Comparison of ENCODE assay signal across 8 cellular contexts in the genomic region with DNA sequence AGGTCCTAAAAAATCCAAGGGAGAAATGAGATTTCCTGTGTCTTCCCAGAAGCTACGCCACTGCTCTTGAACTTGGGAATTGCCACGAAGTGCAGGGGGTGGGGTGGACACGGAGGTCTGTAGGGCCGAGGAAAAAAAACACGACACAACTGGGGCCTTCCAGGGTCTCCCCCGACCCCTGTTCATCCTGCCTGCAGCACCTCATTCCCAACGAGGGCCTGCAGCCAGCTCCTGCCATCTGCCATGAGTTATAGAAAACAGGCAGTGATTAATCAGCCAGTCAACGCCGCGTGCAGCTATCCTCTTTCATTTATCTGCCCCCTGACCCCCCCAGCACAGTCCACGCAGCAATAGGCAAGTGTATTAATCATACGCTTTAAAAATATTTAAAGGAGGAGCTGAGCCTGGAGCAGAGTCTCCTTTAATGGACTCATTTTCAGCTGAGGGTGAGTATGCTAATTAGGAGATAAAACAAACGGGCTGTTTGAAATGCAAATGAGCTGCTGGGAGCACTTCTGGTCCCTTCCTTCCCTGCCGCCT.
DNase-seq lines count a peak whose midpoint lies in the region; ATAC-seq and TF ChIP-seq lines count a peak whose summit lies in the region.

No MANE protein-coding gene starts in this region.

- peak overlapping the region; percentile 50 for H3K9ac ChIP-seq in adipocyte (ENCODE audit: low read length)

- ATAC-seq in GM19372 (IDR thresholded peaks at IDR 0.05; ENCODE audit: low read depth, unreplicated experiment) (peak; percentile 53), GM18868 (IDR thresholded peaks at IDR 0.05; ENCODE audit: unreplicated experiment) (no peak)

- H3K27me3 ChIP-seq in adipocyte (replicated peaks; ENCODE audit: control insufficient read depth, insufficient read depth, low read length) = peaks cover 14% of the 10 kb centered on the region
- peaks cover 0 to 65% (median 30%) of the 10 kb centered on the region in 3 donors for H3K27me3 ChIP-seq in stomach

- peak overlapping the region in 1 of 5 donors; percentile 42 for H3K27ac ChIP-seq in stomach

- TF ChIP-seq POLR2A in stomach (IDR thresholded peaks at IDR 0.05) = peak in 1 of 4 donors; percentile 80

- intact Hi-C loops in stomach (cut with DNase I; ENCODE audit: low total_unique reads) = loop anchor here (5.0 kb wide), 1 partner anchor 383 kb away; no protein-coding TSS in a partner anchor

- no peaks in the 10 kb centered on the region for H3K9me3 ChIP-seq in adipocyte (ENCODE audit: control insufficient read depth, low read length)
- no peaks in the 10 kb centered on the region for H3K9me3 ChIP-seq in stomach

- TF ChIP-seq CTCF in stomach (IDR thresholded peaks at IDR 0.05) = no peak

- H3K4me3 ChIP-seq in adipocyte (ENCODE audit: low read length) (no peak overlapping the region), stomach (peak overlapping the region in 2 of 4 donors; percentile 3 to 6)

- peak; percentile 64 for DNase-seq in Ammon's horn (ENCODE audit: low spot score)
- DNase-seq in NCI-H345 (lab: John Stamatoyannopoulos, UW) = peak; percentile 66
- peak; percentile 63 for DNase-seq in adipocyte (ENCODE audit: low read depth)
- peak; percentile 91 for DNase-seq in iPS-NIHi7 (ENCODE audit: extremely low spot score)
- DNase-seq in stomach = peak; percentile 54
- no peak for DNase-seq in T-helper 9 cell

- 5 to 7% (median 6%) methylated on average over 14 of the region's 14 CpGs for WGBS in stomach, 5 donors

- no peaks in the 10 kb centered on the region for H3K36me3 ChIP-seq in adipocyte (ENCODE audit: control insufficient read depth, insufficient read depth, low read length, severe bottlenecking)
- H3K36me3 ChIP-seq in stomach = no peaks in the 10 kb centered on the region

- TF ChIP-seq EP300 in stomach (IDR thresholded peaks at IDR 0.05) = no peak

- H3K4me1 ChIP-seq in adipocyte (ENCODE audit: control insufficient read depth, insufficient read depth, low read length) (peaks cover 2% of the 10 kb centered on the region), stomach (peaks cover 9 to 29% (median 19%) of the 10 kb centered on the region in 4 donors)
